ENCODE assay signal across 8 cellular contexts in genomic region chr19:4669723-4670480, GRCh38. TPM values are rescaled to one million over a fixed set of nuclear protein-coding genes. Genes with fewer than 3 reads are reported as not detected.
A peak's percentile ranks its signal among the peaks of the same experiment; 100 is the strongest.
DNase-seq lines count a peak whose midpoint lies in the region; ATAC-seq and TF ChIP-seq lines count a peak whose summit lies in the region.

Gene MYDGF, minus strand, starts transcription at chr19:4670342. Its CDS starts 8 bp downstream, at chr19:4670334.

- H3K4me1 ChIP-seq in right lobe of liver: peaks cover 0 to 13% (median 0%) of the 10 kb centered on the region in 4 donors

- H3K27ac ChIP-seq in right lobe of liver: peak within 1 kb of the TSS; percentile 51 to 65 (median 54)

- H3K4me3 ChIP-seq in right lobe of liver: peak within 1 kb of the TSS; percentile 80 to 95 (median 95)

- H3K9me3 ChIP-seq in right lobe of liver: no peaks in the 10 kb centered on the region

- H3K27me3 ChIP-seq in right lobe of liver: no peaks in the 10 kb centered on the region

- peak; percentile 76 for TF ChIP-seq POLR2A in right lobe of liver (IDR thresholded peaks at IDR 0.05)

- DNase-seq in Ammon's horn (ENCODE audit: low spot score): peak; percentile 94
- peak; percentile 90 for DNase-seq in HK-2 (ENCODE audit: unreplicated experiment)
- DNase-seq in NCI-H82 (lab: John Stamatoyannopoulos, UW): peak; percentile 93
- DNase-seq in activated CD4-positive, alpha-beta T cell treated with anti-CD3 and anti-CD28 coated beads, Interleukin-2, amount 50 U/mL, for 4 hours: peak; percentile 92 to 93
- peak; percentile 80 to 94 for DNase-seq in dermis microvascular lymphatic vessel endothelial cell (ENCODE audit: low read depth in 2 of 2)
- DNase-seq in right lobe of liver: peak; percentile 94 to 96 (median 95)
- DNase-seq in stimulated activated CD4-positive, alpha-beta T cell treated with anti-CD3 and anti-CD28 coated beads, Interleukin-4, amount 100 ng/mL, for 1 hour: peak; percentile 96

- under 1% methylated on average over 37 of the region's 75 CpGs for WGBS in right lobe of liver (ENCODE audit: insufficient coverage, low coverage, low lambda C conversion rate, missing lambda C conversion rate)

- H3K36me3 ChIP-seq in right lobe of liver: peaks cover 0 to 31% (median 13%) of the 10 kb centered on the region in 4 donors

- no peak for TF ChIP-seq CTCF in right lobe of liver (IDR thresholded peaks at IDR 0.05)

- intact Hi-C loops in right lobe of liver (cut with DNase I): no loop called here

- ATAC-seq in GM19328 (IDR thresholded peaks at IDR 0.05; ENCODE audit: unreplicated experiment) (peak; percentile 92), right lobe of liver (peak; percentile 91 to 98 (median 96))

RNA-seq across cellular contexts. Expression of gene MYDGF, which starts in this region (rescaled TPM):
- total RNA-seq in dermis microvascular lymphatic vessel endothelial cell (148 and 176 TPM in 2 replicates), right lobe of liver (10 to 100 TPM; 58.2 to 98.7 (median 72.2) TPM)

Comparison
In these comparisons a context has a peak if more than half of its experiments do, and no peak if none do; other contexts are left out.
1. Peak in every context shown above with its lines: DNase-seq, ATAC-seq, H3K4me3 ChIP-seq and H3K27ac ChIP-seq.